22 cellular contexts compared by ENCODE assay signal in genomic region chr3:51063074-51063473, GRCh38.
DNase-seq lines count a peak whose midpoint lies in the region; ATAC-seq and TF ChIP-seq lines count a peak whose summit lies in the region.
"Had no signal": no experiment of that assay in that cellular context is flagged by ENCODE, and none has a peak within 500 bp of the region (broad histone marks: within the 10 kb centered on the region; RNA-seq: fewer than 3 reads in every experiment).

No MANE protein-coding gene starts in this region.

- H3K4me3 Mint-ChIP-seq in endothelial cell (ENCODE audit: unreplicated experiment): no peak overlapping the region
- H3K4me3 Mint-ChIP-seq: CD4-positive, alpha-beta T cell; IgD-negative memory B cell; T-cell had no signal

- no peaks in the 10 kb centered on the region for H3K9me3 ChIP-seq in hepatocyte (ENCODE audit: low read depth)
- no peaks in the 10 kb centered on the region for H3K9me3 ChIP-seq in upper lobe of left lung
- H3K9me3 ChIP-seq in effector memory CD4-positive, alpha-beta T cell (ENCODE audit: control insufficient read depth, low read length): no peaks in the 10 kb centered on the region
- H3K9me3 ChIP-seq: BLaER1, HAP-1 had no signal

- ATAC-seq in upper lobe of left lung (ENCODE audit: low FRiP score in 2 of 2): no peak
- ATAC-seq: GM12878, Panc1, T-cell had no signal

- H3K9me3 Mint-ChIP-seq in endothelial cell (ENCODE audit: unreplicated experiment): no peaks in the 10 kb centered on the region
- H3K9me3 Mint-ChIP-seq: CD4-positive, alpha-beta T cell; T-cell had no signal

- H3K36me3 Mint-ChIP-seq in endothelial cell (ENCODE audit: low read depth, unreplicated experiment): no peaks in the 10 kb centered on the region

- H2AFZ ChIP-seq in hepatocyte: no peak overlapping the region
- H2AFZ ChIP-seq: GM23248 had no signal

- TF ChIP-seq CTCF in hepatocyte (IDR thresholded peaks at IDR 0.05; ENCODE audit: poor library complexity) (no peak), upper lobe of left lung (IDR thresholded peaks at IDR 0.05) (no peak), endothelial cell (IDR thresholded peaks at IDR 0.05; ENCODE audit: unreplicated experiment) (no peak)

- no peaks in the 10 kb centered on the region for H4K20me1 ChIP-seq in hepatocyte (ENCODE audit: insufficient read depth, poor library complexity, severe bottlenecking)
- H4K20me1 ChIP-seq: BLaER1 had no signal

- no peak overlapping the region for H3K4me2 ChIP-seq in hepatocyte
- H3K4me2 ChIP-seq: BLaER1 had no signal

- H3K36me3 ChIP-seq in hepatocyte (replicated peaks; ENCODE audit: insufficient read depth, low read depth) (no peaks in the 10 kb centered on the region), upper lobe of left lung (no peaks in the 10 kb centered on the region)
- no peaks in the 10 kb centered on the region for H3K36me3 ChIP-seq in effector memory CD4-positive, alpha-beta T cell (ENCODE audit: control insufficient read depth, insufficient read depth, low read length)
- H3K36me3 ChIP-seq: BLaER1, HAP-1 had no signal

- H3K27ac ChIP-seq in hepatocyte (no peak overlapping the region), upper lobe of left lung (no peak overlapping the region)
- H3K27ac ChIP-seq in effector memory CD4-positive, alpha-beta T cell (ENCODE audit: insufficient read depth, low read length, poor library complexity, severe bottlenecking): no peak overlapping the region
- H3K27ac ChIP-seq: 22Rv1, BLaER1, GM23248 had no signal

- WGBS in hepatocyte (ENCODE audit: low lambda C conversion rate, missing lambda C conversion rate): 44% methylated on average over 1 of the region's 1 CpG
- 22 to 30% methylated on average over 1 of the region's 1 CpG for WGBS in upper lobe of left lung, 2 donors

- no peak for TF ChIP-seq POLR2A in upper lobe of left lung (IDR thresholded peaks at IDR 0.05)

- no peak for TF ChIP-seq EP300 in upper lobe of left lung (IDR thresholded peaks at IDR 0.05)

- H3K4me1 ChIP-seq in hepatocyte (ENCODE audit: insufficient read depth) (no peaks in the 10 kb centered on the region), upper lobe of left lung (no peaks in the 10 kb centered on the region)
- no peaks in the 10 kb centered on the region for H3K4me1 ChIP-seq in effector memory CD4-positive, alpha-beta T cell (ENCODE audit: control insufficient read depth, insufficient read depth, low read length, poor library complexity, severe bottlenecking)
- H3K4me1 ChIP-seq: BLaER1, HAP-1 had no signal

- H3K79me2 ChIP-seq in hepatocyte: no peaks in the 10 kb centered on the region

- H3K4me1 Mint-ChIP-seq in endothelial cell (ENCODE audit: unreplicated experiment): no peaks in the 10 kb centered on the region
- H3K4me1 Mint-ChIP-seq: IgD-negative memory B cell had no signal

- H3K27me3 Mint-ChIP-seq in endothelial cell (ENCODE audit: unreplicated experiment): no peaks in the 10 kb centered on the region
- H3K27me3 Mint-ChIP-seq: CD4-positive, alpha-beta T cell had no signal

- H3K4me3 ChIP-seq in hepatocyte (no peak overlapping the region), upper lobe of left lung (no peak overlapping the region)
- no peak overlapping the region for H3K4me3 ChIP-seq in effector memory CD4-positive, alpha-beta T cell (ENCODE audit: insufficient read depth, low read depth, low read length, poor library complexity, severe bottlenecking)
- H3K4me3 ChIP-seq: BLaER1, GM12878, GM23248, HAP-1 had no signal

- H3K27ac Mint-ChIP-seq in endothelial cell (ENCODE audit: unreplicated experiment): no peak overlapping the region
- H3K27ac Mint-ChIP-seq: CD4-positive, alpha-beta T cell; IgD-negative memory B cell; T-cell had no signal

- no peaks in the 10 kb centered on the region for H3K27me3 ChIP-seq in hepatocyte
- no peaks in the 10 kb centered on the region for H3K27me3 ChIP-seq in upper lobe of left lung
- no peaks in the 10 kb centered on the region for H3K27me3 ChIP-seq in effector memory CD4-positive, alpha-beta T cell (replicated peaks; ENCODE audit: control insufficient read depth, insufficient read depth, low read length, poor library complexity, severe bottlenecking)
- H3K27me3 ChIP-seq: BLaER1 had no signal

- DNase-seq in DMS 273 (lab: John Stamatoyannopoulos, UW; ENCODE audit: unreplicated experiment) (peak; percentile 2), DMS 273 treated with DMSO at 0.1 percent for 48 hours (lab: John Stamatoyannopoulos, UW) (no peak), NCI-H524 (lab: John Stamatoyannopoulos, UW) (peak; percentile 65 to 88), hepatocyte (ENCODE audit: low spot score) (peak; percentile 5), stromal cell of bone marrow (ENCODE audit: low read depth) (peak; percentile 1), upper lobe of left lung (no peak), endothelial cell (ENCODE audit: low spot score) (no peak)
- no peak for DNase-seq in effector memory CD4-positive, alpha-beta T cell
- DNase-seq: ACHN; CD4-positive, alpha-beta T cell; COR-L47; DND-41; GM23248; NCI-H1694 treated with DMSO at 0.1 percent for 48 hours; NCI-H69; T-cell had no signal

- no peaks in the 10 kb centered on the region for H3K9me2 ChIP-seq in hepatocyte (replicated peaks; ENCODE audit: insufficient read depth)

Comparison
In these comparisons a context has a peak if more than half of its experiments do, and no peak if none do; other contexts are left out.
1. DNase-seq: peak in DMS 273 (single experiment), NCI-H524 (2 of 2), hepatocyte (single experiment) and stromal cell of bone marrow (single experiment); none in DMS 273 treated with DMSO at 0.1 percent for 48 hours (single experiment), upper lobe of left lung (0 of 2), endothelial cell (single experiment) and effector memory CD4-positive, alpha-beta T cell (0 of 3).